ENCODE assay signal across 10 cellular contexts in the genomic region with DNA sequence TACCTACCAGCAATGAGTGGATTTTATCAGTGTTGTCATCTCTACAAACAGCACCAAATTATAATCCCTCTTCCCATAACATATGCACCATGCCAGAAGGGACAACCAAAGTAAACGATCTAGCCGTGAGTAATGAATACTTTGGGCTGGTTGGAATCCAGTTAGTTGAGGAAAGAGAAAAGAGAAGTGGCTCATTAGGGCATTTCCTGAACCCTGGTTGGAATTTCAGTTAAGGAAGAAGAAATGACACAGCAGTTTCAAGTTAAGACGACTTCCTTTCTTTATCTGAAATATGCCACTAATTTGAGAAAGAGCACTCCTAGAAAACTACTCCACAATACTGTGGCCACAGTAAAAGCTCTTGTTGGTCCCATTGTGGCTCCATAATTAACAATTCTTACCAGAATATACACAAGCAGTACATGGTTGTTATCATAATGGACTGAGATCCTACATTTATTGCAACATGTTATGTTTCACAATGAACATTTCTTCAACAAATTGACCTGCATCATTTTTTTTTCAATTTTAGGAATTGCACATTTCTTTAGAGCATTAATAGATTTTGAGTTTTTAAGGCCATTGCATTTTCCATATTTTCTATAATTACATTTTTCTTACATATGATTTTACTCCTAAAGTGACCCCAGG. TPM values are rescaled to one million over a fixed set of nuclear protein-coding genes. Genes with fewer than 3 reads are reported as not detected.
DNase-seq lines count a peak whose midpoint lies in the region; ATAC-seq and TF ChIP-seq lines count a peak whose summit lies in the region.
"Had no signal": no experiment of that assay in that cellular context is flagged by ENCODE, and none has a peak within 500 bp of the region (broad histone marks: within the 10 kb centered on the region; RNA-seq: fewer than 3 reads in every experiment).

A gene with protein sequence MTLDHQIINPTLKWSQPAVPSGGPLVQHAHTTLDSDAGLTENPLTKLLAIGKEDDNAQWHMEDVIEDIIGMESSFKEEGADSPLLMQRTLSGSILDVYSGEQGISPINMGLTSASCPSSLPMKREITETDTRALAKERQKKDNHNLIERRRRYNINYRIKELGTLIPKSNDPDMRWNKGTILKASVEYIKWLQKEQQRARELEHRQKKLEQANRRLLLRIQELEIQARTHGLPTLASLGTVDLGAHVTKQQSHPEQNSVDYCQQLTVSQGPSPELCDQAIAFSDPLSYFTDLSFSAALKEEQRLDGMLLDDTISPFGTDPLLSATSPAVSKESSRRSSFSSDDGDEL (minus strand): TSS at position 138 of the 651 bp plus-strand sequence. CDS start 46,322 bp downstream, outside the sequence.

- H3K36me3 ChIP-seq in HCT116 (ENCODE audit: control insufficient read depth in 1 of 2, insufficient read depth in 2 of 2, low read length in 2 of 2) (no peaks in the 10 kb centered on the region), PC-9 (ENCODE audit: low read depth) (no peaks in the 10 kb centered on the region), fibroblast of lung (ENCODE audit: control insufficient read depth, insufficient read depth, low read length) (no peaks in the 10 kb centered on the region), adrenal gland (replicated peaks in 1 of 2) (no peaks in the 10 kb centered on the region)

- 31 to 46% (median 42%) methylated on average over 3 of the region's 3 CpGs for WGBS in adrenal gland, 4 donors

- H3K9me2 ChIP-seq in HCT116 (ENCODE audit: insufficient read depth), result no peaks in the 10 kb centered on the region
- H3K9me2 ChIP-seq in PC-9 (ENCODE audit: insufficient read depth), result no peaks in the 10 kb centered on the region

- TF ChIP-seq POLR2A in HCT116 (IDR thresholded peaks at IDR 0.05; ENCODE audit: borderline replicate concordance, extremely low read depth, insufficient read depth, insufficient read length) (no peak), adrenal gland (IDR thresholded peaks at IDR 0.05) (no peak)

- intact Hi-C loops in HCT116 (cut with micrococcal nuclease), result no loop called here
- intact Hi-C loops in PC-9 (cut with micrococcal nuclease; ENCODE audit: unreplicated experiment), result no loop called here
- intact Hi-C loops in sciatic nerve (cut with DNase I), result no loop called here
- intact Hi-C loops in adrenal gland (cut with DNase I), result no loop called here

- POLR2A ChIA-PET in HCT116 (lab: Charles Lee), result no interaction called here
- POLR2A ChIA-PET in PC-9 (lab: Charles Lee; ENCODE audit: unreplicated experiment), result no interaction called here

- H3K4me3 ChIP-seq in HCT116 (replicated peaks in 1 of 2; ENCODE audit: low read depth in 1 of 2, low read length in 2 of 2) (no peak within 1 kb of the TSS), PC-9 (no peak within 1 kb of the TSS), fibroblast of lung (replicated peaks in 1 of 4; ENCODE audit: control extremely low read depth in 1 of 4, insufficient read depth in 1 of 4, low read depth in 3 of 4, low read length in 4 of 4) (no peak within 1 kb of the TSS), adrenal gland (peak within 1 kb of the TSS in 1 of 4 donors; percentile 4)

- no peak within 1 kb of the TSS for H3K27ac ChIP-seq in HCT116 (ENCODE audit: low read depth, low read length)
- peak within 1 kb of the TSS; percentile 31; the same call in 1 of the 2 replicates for H3K27ac ChIP-seq in PC-9
- H3K27ac ChIP-seq in fibroblast of lung (ENCODE audit: insufficient read depth, low read length), result no peak within 1 kb of the TSS
- H3K27ac ChIP-seq in adrenal gland, result peak within 1 kb of the TSS in 1 of 5 donors; percentile 31

- BruUV-seq in HCT116 (replicated peaks; lab: Mats Ljungman, UMichigan) (no TSS peak), PC-9 (replicated peaks; lab: Mats Ljungman, UMichigan) (no TSS peak)

- no peak for TF ChIP-seq RAD21 in HCT116 (IDR thresholded peaks at IDR 0.05; ENCODE audit: low read depth)

- CTCF ChIA-PET in HCT116 (lab: Charles Lee), result no interaction called here
- CTCF ChIA-PET in PC-9 (lab: Charles Lee), result no interaction called here

- no peak for ATAC-seq in HCT116
- no peak for ATAC-seq in sciatic nerve
- ATAC-seq in GM18873 (IDR thresholded peaks at IDR 0.05; ENCODE audit: low FRiP score, unreplicated experiment), result no peak
- ATAC-seq in HG03097 (IDR thresholded peaks at IDR 0.05; ENCODE audit: low FRiP score, unreplicated experiment), result no peak

- no peaks in the 10 kb centered on the region for H3F3A ChIP-seq in PC-9 (ENCODE audit: insufficient read depth, low read depth)

- no peaks in the 10 kb centered on the region for H3K4me1 ChIP-seq in HCT116 (ENCODE audit: control insufficient read depth in 1 of 2, insufficient read depth in 2 of 2, low read length in 2 of 2)
- 0 out of 2 replicates have a peak, but pooled peaks cover 5% of the 10 kb centered on the region for H3K4me1 ChIP-seq in PC-9 (replicated peaks; ENCODE audit: insufficient read depth)
- H3K4me1 ChIP-seq in fibroblast of lung (ENCODE audit: control insufficient read depth, extremely low read depth, insufficient read depth, low read length), result no peaks in the 10 kb centered on the region
- H3K4me1 ChIP-seq in adrenal gland (replicated peaks in 1 of 2), result no peaks in the 10 kb centered on the region

- H3K4me2 ChIP-seq in HCT116 (ENCODE audit: low read length) (no peak within 1 kb of the TSS), PC-9 (no peak within 1 kb of the TSS), fibroblast of lung (ENCODE audit: extremely low read depth, insufficient read depth, low read length) (no peak within 1 kb of the TSS)

- H3K9ac ChIP-seq in HCT116 (ENCODE audit: low read length) (no peak within 1 kb of the TSS), fibroblast of lung (ENCODE audit: insufficient read depth, low read length) (no peak within 1 kb of the TSS)

- no peak for DNase-seq in HCT116 (ENCODE audit: low read depth, low spot score)
- DNase-seq in PC-9, result peak in 1 of 2 experiments; percentile 1
- DNase-seq in fibroblast of lung (ENCODE audit: low read depth in 2 of 2), result peak; percentile 27 to 38
- no peak for DNase-seq in sciatic nerve (ENCODE audit: low spot score)
- DNase-seq in NK-92 treated with Interleukin-12 subunit alpha and Interleukin-12 subunit beta, amount 100 ng/mL, for 24 hours (lab: John Stamatoyannopoulos, UW), result no peak
- DNase-seq in adrenal gland, result no peak
- DNase-seq: effector CD4-positive, alpha-beta T cell; NCI-H2081 treated with DMSO at 0.1 percent for 48 hours had no signal

- H3K79me2 ChIP-seq in HCT116 (ENCODE audit: insufficient read depth, low read length) (no peaks in the 10 kb centered on the region), PC-9 (ENCODE audit: low read depth) (no peaks in the 10 kb centered on the region), fibroblast of lung (ENCODE audit: control insufficient read depth, insufficient read depth, low read length) (no peaks in the 10 kb centered on the region)

- RAD21 ChIA-PET in HCT116 (lab: Charles Lee; ENCODE audit: low non-redundant PET in 1 of 2, low total read pairs in 2 of 2, uncharacterized antibody in 2 of 2, unreplicated experiment in 2 of 2), result no interaction called here

- H3K27me3 ChIP-seq in HCT116 (ENCODE audit: insufficient read depth, low read length) (no peaks in the 10 kb centered on the region), PC-9 (ENCODE audit: insufficient read depth, low read depth) (no peaks in the 10 kb centered on the region), fibroblast of lung (ENCODE audit: control insufficient read depth, insufficient read depth, low read length) (no peaks in the 10 kb centered on the region), adrenal gland (no peaks in the 10 kb centered on the region)

- H2AFZ ChIP-seq in HCT116 (ENCODE audit: low read depth, low read length, poor library complexity, severe bottlenecking) (peak within 1 kb of the TSS; percentile 52), PC-9 (peak within 1 kb of the TSS; percentile 71), fibroblast of lung (ENCODE audit: low read length) (no peak within 1 kb of the TSS)

- no peaks in the 10 kb centered on the region for H3K9me3 ChIP-seq in HCT116 (ENCODE audit: control insufficient read depth in 1 of 2, insufficient read depth in 1 of 2, low read depth in 1 of 2, low read length in 2 of 2)
- no peaks in the 10 kb centered on the region; the same call in 1 of the 2 replicates for H3K9me3 ChIP-seq in PC-9 (ENCODE audit: insufficient read depth, low read depth)
- H3K9me3 ChIP-seq in fibroblast of lung (ENCODE audit: control insufficient read depth, insufficient read depth, low read depth, low read length), result no peaks in the 10 kb centered on the region
- no peaks in the 10 kb centered on the region for H3K9me3 ChIP-seq in adrenal gland (replicated peaks in 1 of 3)

- TF ChIP-seq CTCF in HCT116 (IDR thresholded peaks at IDR 0.05 in 2 of 3, conservative IDR thresholded peaks at IDR 0.05 in 1 of 3; ENCODE audit: borderline replicate concordance in 1 of 3, insufficient read depth in 1 of 3, low read depth in 2 of 3, low read length in 2 of 3) (no peak), PC-9 (conservative IDR thresholded peaks at IDR 0.05) (no peak), fibroblast of lung (conservative IDR thresholded peaks at IDR 0.05 in 1 of 2, IDR thresholded peaks at IDR 0.05 in 1 of 2; ENCODE audit: low read depth in 1 of 2, low read length in 2 of 2) (no peak), adrenal gland (IDR thresholded peaks at IDR 0.05) (no peak)

- no peaks in the 10 kb centered on the region for H4K20me1 ChIP-seq in HCT116 (ENCODE audit: insufficient read depth)
- no peaks in the 10 kb centered on the region for H4K20me1 ChIP-seq in PC-9 (ENCODE audit: insufficient read depth)
- H4K20me1 ChIP-seq in fibroblast of lung (ENCODE audit: control insufficient read depth, extremely low read depth, insufficient read depth, low read length), result no peaks in the 10 kb centered on the region

TF ChIP-seq in HCT116, 20 proteins besides CTCF, POLR2A, EP300 and RAD21 (continues in another document):
- no peak for TF ChIP-seq EGR1 (IDR thresholded peaks at IDR 0.05; ENCODE audit: low read depth)

RNA-seq across cellular contexts. Expression of the gene that starts here (rescaled TPM):
- 0.12 TPM for total RNA-seq in HCT116 (2021; ENCODE audit: unreplicated experiment)
- 0.13 TPM in 1 of 2 replicates, not detected in the other for polyA plus RNA-seq in HCT116 (2012)
- not detected in 2 replicates for total RNA-seq in PC-9 (2021)
- under 0.01 and 0.17 TPM in 2 replicates for total RNA-seq in fibroblast of lung
- polyA plus RNA-seq in fibroblast of lung, result 0.05 and 0.08 TPM in 2 replicates
- polyA plus RNA-seq in fibroblast of lung (2012), result not detected in 2 replicates
- not detected in 2 replicates for polyA minus RNA-seq in fibroblast of lung (ENCODE audit: low replicate concordance)
- total RNA-seq in sciatic nerve, result 10.3 TPM
- total RNA-seq in adrenal gland, result 10 to 100 TPM in 2 of 8 donors, 1 to 10 TPM in 6; 3.6 to 16.4 (median 6.4) TPM
- polyA plus RNA-seq in adrenal gland, result 1 to 10 TPM; 2.0 to 9.0 (median 2.6) TPM

Comparison
In these comparisons a context has a peak if more than half of its experiments do, and no peak if none do; other contexts are left out.
1. Peak in DNase-seq in fibroblast of lung; RNA of the gene not detected or under 1 TPM.